In the genomic region with DNA sequence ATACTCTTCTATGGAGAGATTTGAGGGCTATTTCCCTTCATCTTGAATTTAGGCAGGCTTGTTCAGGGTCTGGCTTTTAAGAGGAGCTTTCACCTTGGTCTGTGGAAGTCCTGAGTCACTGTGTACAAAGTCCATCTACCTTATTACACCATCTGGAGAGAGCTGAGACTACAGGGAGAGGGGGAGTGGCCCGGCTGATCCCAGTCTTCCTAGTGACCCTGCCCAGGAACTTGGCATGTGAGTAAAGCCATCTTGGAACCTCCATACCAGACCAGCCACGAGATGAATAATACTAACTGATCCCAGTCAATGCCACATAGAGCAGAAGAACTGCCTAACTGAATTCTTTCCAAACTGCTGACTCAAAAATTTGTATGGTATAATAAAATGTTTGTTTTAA, we compare ENCODE assay signal across 13 cellular contexts. TPM values are rescaled to one million over a fixed set of nuclear protein-coding genes. Genes with fewer than 3 reads are reported as not detected.
A peak's percentile ranks its signal among the peaks of the same experiment; 100 is the strongest.
DNase-seq lines count a peak whose midpoint lies in the region; ATAC-seq, FAIRE-seq and TF ChIP-seq lines count a peak whose summit lies in the region.
"Had no signal": no experiment of that assay in that cellular context is flagged by ENCODE, and none has a peak within 500 bp of the region (broad histone marks: within the 10 kb centered on the region; RNA-seq: fewer than 3 reads in every experiment).

No MANE protein-coding gene starts in this region.

- no peak overlapping the region for H3K4me3 ChIP-seq in astrocyte (ENCODE audit: insufficient read depth, low read depth, low read length)
- H3K4me3 ChIP-seq: esophagus squamous epithelium, tibial artery had no signal

- H3K4me1 ChIP-seq in astrocyte (ENCODE audit: insufficient read depth, low read length): no peaks in the 10 kb centered on the region
- H3K4me1 ChIP-seq: esophagus squamous epithelium, parathyroid adenoma, tibial artery had no signal

- H3K4me2 ChIP-seq in astrocyte (ENCODE audit: low read length): no peak overlapping the region

- no peak overlapping the region for H3K9ac ChIP-seq in astrocyte (ENCODE audit: low read length)
- H3K9ac ChIP-seq: parathyroid adenoma had no signal

- H3K27ac ChIP-seq in astrocyte (ENCODE audit: low read depth, low read length): no peak overlapping the region
- H3K27ac ChIP-seq: esophagus squamous epithelium, parathyroid adenoma, tibial artery had no signal

- no peaks in the 10 kb centered on the region for H3K36me3 ChIP-seq in astrocyte (ENCODE audit: insufficient read depth, low read length)
- H3K36me3 ChIP-seq: esophagus squamous epithelium, tibial artery had no signal

- H3K4me3 Mint-ChIP-seq in astrocyte (ENCODE audit: unreplicated experiment): no peak overlapping the region
- H3K4me3 Mint-ChIP-seq in type B pancreatic cell: no peak overlapping the region
- no peak overlapping the region for H3K4me3 Mint-ChIP-seq in T-helper 17 cell

- H3K36me3 Mint-ChIP-seq in astrocyte (ENCODE audit: low read depth, unreplicated experiment): peaks cover 2% of the 10 kb centered on the region
- H3K36me3 Mint-ChIP-seq in type B pancreatic cell: no peaks in the 10 kb centered on the region
- H3K36me3 Mint-ChIP-seq in T-helper 17 cell (ENCODE audit: low read depth): no peaks in the 10 kb centered on the region

- H3K79me2 ChIP-seq in astrocyte (ENCODE audit: insufficient read depth, low read length): no peaks in the 10 kb centered on the region
- H3K79me2 ChIP-seq: parathyroid adenoma had no signal

- no peaks in the 10 kb centered on the region for H3K27me3 ChIP-seq in astrocyte (ENCODE audit: insufficient read depth, low read length)
- H3K27me3 ChIP-seq: esophagus squamous epithelium, tibial artery had no signal

- H4K20me1 ChIP-seq in astrocyte (ENCODE audit: insufficient read depth, low read length): no peaks in the 10 kb centered on the region

- H3K9me3 Mint-ChIP-seq in astrocyte (ENCODE audit: unreplicated experiment): peaks cover 8% of the 10 kb centered on the region
- H3K9me3 Mint-ChIP-seq in type B pancreatic cell: peaks cover 10% of the 10 kb centered on the region

- ATAC-seq in HG03457 (IDR thresholded peaks at IDR 0.05; ENCODE audit: unreplicated experiment): no peak
- no peak for ATAC-seq in T-helper 17 cell

- H3K9me3 ChIP-seq in astrocyte (ENCODE audit: insufficient read depth, low read depth, low read length) (peaks cover 2% of the 10 kb centered on the region), T-helper 17 cell (ENCODE audit: control insufficient read depth, low read length, poor library complexity, severe bottlenecking) (no peaks in the 10 kb centered on the region)
- H3K9me3 ChIP-seq: esophagus squamous epithelium had no signal

- FAIRE-seq in astrocyte (lab: Jason Lieb, UNC): no peak

- H3K27me3 Mint-ChIP-seq in astrocyte (ENCODE audit: low read depth, unreplicated experiment): no peaks in the 10 kb centered on the region
- H3K27me3 Mint-ChIP-seq in type B pancreatic cell: no peaks in the 10 kb centered on the region
- H3K27me3 Mint-ChIP-seq in T-helper 17 cell: no peaks in the 10 kb centered on the region

- DNase-seq in HPDE6-E6E7 (ENCODE audit: extremely low spot score): peak; percentile 13
- DNase-seq in astrocyte (ENCODE audit: low read depth): peak; percentile 37
- DNase-seq in kidney tubule cell (ENCODE audit: low spot score): peak; percentile 88
- DNase-seq in type B pancreatic cell (ENCODE audit: extremely low spot score, unreplicated experiment): no peak
- DNase-seq in T-helper 17 cell: no peak
- no peak for DNase-seq in inferior parietal cortex (ENCODE audit: extremely low spot score)
- DNase-seq: esophagus squamous epithelium, left cardiac atrium, NCI-H524 treated with DMSO at 0.1 percent for 48 hours, T-helper 1 cell, tibial artery had no signal

- TF ChIP-seq CTCF in astrocyte (IDR thresholded peaks at IDR 0.05; ENCODE audit: insufficient read depth, low read depth, low read length): no peak
- TF ChIP-seq CTCF in type B pancreatic cell (conservative IDR thresholded peaks at IDR 0.05): no peak

- H3K27ac Mint-ChIP-seq in astrocyte (ENCODE audit: unreplicated experiment) (peak overlapping the region; percentile 5), type B pancreatic cell (peak overlapping the region; percentile 33), T-helper 17 cell (no peak overlapping the region)

- H3K4me1 Mint-ChIP-seq in astrocyte (ENCODE audit: low read depth, unreplicated experiment) (peaks cover 4% of the 10 kb centered on the region), type B pancreatic cell (ENCODE audit: unreplicated experiment) (peaks cover 6% of the 10 kb centered on the region), T-helper 17 cell (peaks cover 18% of the 10 kb centered on the region)

- H2AFZ ChIP-seq in astrocyte (ENCODE audit: low read depth, low read length): no peak overlapping the region
- H2AFZ ChIP-seq: parathyroid adenoma had no signal

RNA-seq across cellular contexts. Expression of gene IL6ST, which starts 8.4 kb away (rescaled TPM):
- total RNA-seq in astrocyte (141 and 158 TPM in 2 replicates), type B pancreatic cell (ENCODE audit: low replicate concordance) (61.6 and 74.7 TPM in 2 replicates), T-helper 17 cell (100 to 1,000 TPM; 159 TPM)

Comparison
In these comparisons a context has a peak if more than half of its experiments do, and no peak if none do; other contexts are left out.
1. DNase-seq: peak in HPDE6-E6E7 (single experiment), astrocyte (single experiment) and kidney tubule cell (single experiment); none in type B pancreatic cell (single experiment), T-helper 17 cell (0 of 3) and inferior parietal cortex (single experiment).